In the genomic region with DNA sequence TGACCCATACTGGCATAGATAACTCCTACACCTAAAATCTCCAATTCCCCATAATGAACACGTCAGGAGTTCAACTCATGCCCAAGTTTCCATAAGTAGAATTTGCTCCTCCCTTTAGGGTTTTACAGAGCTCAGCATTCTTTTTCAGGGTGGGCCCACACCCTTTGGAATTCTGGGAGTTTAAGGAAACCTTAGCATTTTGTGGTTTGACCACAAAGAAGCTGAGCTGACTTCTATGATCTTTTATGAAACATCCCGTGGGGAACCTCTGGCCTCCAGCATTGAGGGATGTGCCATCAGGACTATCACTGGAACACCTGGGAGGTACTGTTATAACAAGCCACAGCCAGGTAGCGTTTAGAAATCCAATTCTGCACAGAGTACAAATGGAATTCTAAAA, we compare ENCODE assay signal across 23 cellular contexts.
A peak's percentile ranks its signal among the peaks of the same experiment; 100 is the strongest.
DNase-seq lines count a peak whose midpoint lies in the region; ATAC-seq and TF ChIP-seq lines count a peak whose summit lies in the region.
"Had no signal": no experiment of that assay in that cellular context is flagged by ENCODE, and none has a peak within 500 bp of the region (broad histone marks: within the 10 kb centered on the region; RNA-seq: fewer than 3 reads in every experiment).

No MANE protein-coding gene starts in this region.

- no peaks in the 10 kb centered on the region for H3K79me2 ChIP-seq in mammary epithelial cell (ENCODE audit: insufficient read depth, low read length)

- intact Hi-C loops in mammary epithelial cell (cut with micrococcal nuclease) (loop anchor here (1.0 kb wide), 1 partner anchor 325 kb away; no protein-coding TSS in a partner anchor), breast epithelium (cut with DNase I; ENCODE audit: low total_unique reads) (no loop called here)

- no peak overlapping the region for H3K4me2 ChIP-seq in mammary epithelial cell (ENCODE audit: insufficient read depth, low read depth, low read length)

- H4K20me1 ChIP-seq in mammary epithelial cell (ENCODE audit: insufficient read depth, low read length) = no peaks in the 10 kb centered on the region

- H2AFZ ChIP-seq in mammary epithelial cell (ENCODE audit: low read depth, low read length) = no peak overlapping the region
- H2AFZ ChIP-seq: GM23248 had no signal

- in situ Hi-C loops in mammary epithelial cell (cut with MboI; ENCODE audit: low sequenced_read_pairs in 2 of 2) = no loop called here

- 59% methylated on average over 3 of the region's 3 CpGs for WGBS in mammary epithelial cell (ENCODE audit: low coverage, missing lambda C conversion rate)

- H3K27me3 ChIP-seq in mammary epithelial cell (ENCODE audit: insufficient read depth, low read length) (no peaks in the 10 kb centered on the region), breast epithelium (no peaks in the 10 kb centered on the region), RWPE2 (ENCODE audit: insufficient read depth, poor library complexity, severe bottlenecking) (no peaks in the 10 kb centered on the region)
- H3K27me3 ChIP-seq: Peyer's patch had no signal

- H3K27ac ChIP-seq in mammary epithelial cell (ENCODE audit: insufficient read depth, low read depth, low read length) (no peak overlapping the region), breast epithelium (no peak overlapping the region), RWPE2 (ENCODE audit: poor library complexity, severe bottlenecking) (no peak overlapping the region)
- H3K27ac ChIP-seq: 22Rv1, GM23248, Peyer's patch had no signal

- no peaks in the 10 kb centered on the region for H3K4me1 ChIP-seq in mammary epithelial cell (ENCODE audit: insufficient read depth, low read length)
- no peaks in the 10 kb centered on the region for H3K4me1 ChIP-seq in breast epithelium
- H3K4me1 ChIP-seq in RWPE2 (ENCODE audit: insufficient read depth, poor library complexity, severe bottlenecking) = no peaks in the 10 kb centered on the region

- TF ChIP-seq POLR2A in breast epithelium (IDR thresholded peaks at IDR 0.05) = no peak

- H3K4me3 ChIP-seq in mammary epithelial cell (replicated peaks in 1 of 3; ENCODE audit: insufficient read depth in 1 of 3, low read depth in 2 of 3, low read length in 3 of 3) (no peak overlapping the region), breast epithelium (no peak overlapping the region), RWPE2 (ENCODE audit: severe bottlenecking) (no peak overlapping the region)
- H3K4me3 ChIP-seq: GM23248, Peyer's patch had no signal

- TF ChIP-seq CTCF in mammary epithelial cell (conservative IDR thresholded peaks at IDR 0.05 in 1 of 2, IDR thresholded peaks at IDR 0.05 in 1 of 2; ENCODE audit: extremely low read depth in 1 of 2, insufficient read depth in 1 of 2, low read depth in 1 of 2, low read length in 2 of 2) = no peak
- no peak for TF ChIP-seq CTCF in breast epithelium (IDR thresholded peaks at IDR 0.05)
- no peak for TF ChIP-seq CTCF in RWPE2 (IDR thresholded peaks at IDR 0.05; ENCODE audit: poor library complexity, severe bottlenecking)

- H3K9ac ChIP-seq in mammary epithelial cell (ENCODE audit: insufficient read depth, low read length) = no peak overlapping the region
- H3K9ac ChIP-seq: GM23248 had no signal

- dilution Hi-C loops in mammary epithelial cell (cut with HindIII; ENCODE audit: low sequenced_read_pairs) = no loop called here

- H3K36me3 ChIP-seq in mammary epithelial cell (ENCODE audit: insufficient read depth, low read length) (no peaks in the 10 kb centered on the region), breast epithelium (no peaks in the 10 kb centered on the region), RWPE2 (ENCODE audit: low read depth) (no peaks in the 10 kb centered on the region)
- H3K36me3 ChIP-seq: Peyer's patch had no signal

- no TSS peak for BruUV-seq in mammary epithelial cell (replicated peaks; lab: Mats Ljungman, UMichigan)

- peak; percentile 7 for DNase-seq in mammary epithelial cell
- DNase-seq in breast epithelium (ENCODE audit: low spot score in 2 of 2) = no peak
- no peak for DNase-seq in RWPE2 (ENCODE audit: low spot score)
- DNase-seq in glomerular visceral epithelial cell (ENCODE audit: extremely low spot score) = peak; percentile 57
- no peak for DNase-seq in cerebellum (ENCODE audit: low spot score)
- no peak for DNase-seq in AG08395 (ENCODE audit: low spot score)
- DNase-seq: AML-193, COR-L47, DMS79, GM23248, H9, HFFc6, IMR-90, NCI-H1694, NCI-H2081, NCI-H2171, NCI-H524 treated with DMSO at 0.1 percent for 48 hours, NCI-H82, Peyer's patch, Right ventricle myocardium superior had no signal

- CTCF ChIA-PET in mammary epithelial cell (lab: Charles Lee; ENCODE audit: low non-redundant PET) = no interaction called here

- ATAC-seq in RWPE2 (ENCODE audit: low read depth) = peak; percentile 23; the same call in 2 of the 3 replicates
- ATAC-seq in HG03135 (IDR thresholded peaks at IDR 0.05; ENCODE audit: unreplicated experiment) = no peak
- ATAC-seq in HG03196 (IDR thresholded peaks at IDR 0.05; ENCODE audit: unreplicated experiment) = no peak

- no peaks in the 10 kb centered on the region for H3K9me3 ChIP-seq in mammary epithelial cell (replicated peaks; ENCODE audit: insufficient read depth, low read length)
- no peaks in the 10 kb centered on the region for H3K9me3 ChIP-seq in breast epithelium
- H3K9me3 ChIP-seq in RWPE2 (ENCODE audit: severe bottlenecking) = no peaks in the 10 kb centered on the region
- H3K9me3 ChIP-seq: Peyer's patch had no signal

Comparison
In these comparisons a context has a peak if more than half of its experiments do, and no peak if none do; other contexts are left out.
1. DNase-seq: peak in mammary epithelial cell (single experiment) and glomerular visceral epithelial cell (single experiment); none in breast epithelium (0 of 2), RWPE2 (single experiment), cerebellum (single experiment) and AG08395 (single experiment).